Comparison of ENCODE assay signal across 10 cellular contexts in genomic region chr3:152374260-152374990, GRCh38.
DNase-seq lines count a peak whose midpoint lies in the region; ATAC-seq and TF ChIP-seq lines count a peak whose summit lies in the region.
"Had no signal": no experiment of that assay in that cellular context is flagged by ENCODE, and none has a peak within 500 bp of the region (broad histone marks: within the 10 kb centered on the region; RNA-seq: fewer than 3 reads in every experiment).

No MANE protein-coding gene starts in this region.

- no peak overlapping the region for H3K4me2 ChIP-seq in SK-N-SH

- CTCF ChIA-PET in SK-N-SH (lab: Yijun Ruan, JAX), result interaction anchor here (0.5 to 1.5 kb wide), 2 partner anchors 19 to 39 kb away, joined by 3 read pairs; no protein-coding TSS in a partner anchor

- no peak for TF ChIP-seq POLR2A in esophagus muscularis mucosa (IDR thresholded peaks at IDR 0.05; ENCODE audit: low read depth)

- H3K27me3 ChIP-seq in SK-N-SH (ENCODE audit: insufficient read depth), result no peaks in the 10 kb centered on the region
- no peaks in the 10 kb centered on the region for H3K27me3 ChIP-seq in esophagus muscularis mucosa
- H3K27me3 ChIP-seq in MG63, result no peaks in the 10 kb centered on the region

- peaks cover 47% of the 10 kb centered on the region for H4K20me1 ChIP-seq in SK-N-SH (ENCODE audit: insufficient read depth)

- peaks cover 0 to 39% of the 10 kb centered on the region in 2 experiments; a peak in 3 of 4 replicates for H3K4me1 ChIP-seq in SK-N-SH (ENCODE audit: control insufficient read depth in 1 of 2, insufficient read depth in 2 of 2, low read depth in 1 of 2, low read length in 1 of 2)
- peaks cover 18 to 94% (median 84%) of the 10 kb centered on the region in 4 donors for H3K4me1 ChIP-seq in esophagus muscularis mucosa

- ATAC-seq in SK-N-SH treated with all-trans-retinoic acid at 6 μM for 48 hours, result peak; percentile 51
- ATAC-seq in HG03097 (IDR thresholded peaks at IDR 0.05; ENCODE audit: low FRiP score, unreplicated experiment), result peak; percentile 39

- no peak overlapping the region for H3K4me3 ChIP-seq in SK-N-SH (ENCODE audit: low read depth in 2 of 2, low read length in 1 of 2)
- H3K4me3 ChIP-seq in esophagus muscularis mucosa, result no peak overlapping the region
- H3K4me3 ChIP-seq in MG63, result no peak overlapping the region

- TF ChIP-seq CTCF in SK-N-SH (IDR thresholded peaks at IDR 0.05) (no peak), esophagus muscularis mucosa (IDR thresholded peaks at IDR 0.05) (no peak)

- H3K9me2 ChIP-seq in SK-N-SH, result no peaks in the 10 kb centered on the region

- peak overlapping the region; percentile 75 for H3K27ac Mint-ChIP-seq in stimulated activated naive CD8-positive, alpha-beta T cell treated with anti-CD3 and anti-CD28 coated beads, Interleukin-15, Interleukin-2, amounts not matched to agents 100 ng/mL and 50 ng/mL, for 24 hours

- peak overlapping the region in 1 of 2 experiments; percentile 90; a peak in 2 of 4 replicates for H3K27ac ChIP-seq in SK-N-SH (ENCODE audit: low read depth in 2 of 2, low read length in 1 of 2)
- H3K27ac ChIP-seq in esophagus muscularis mucosa (replicated peaks in 1 of 4), result peak overlapping the region; percentile 43 to 73 (median 56)
- H3K27ac ChIP-seq: 22Rv1 had no signal

- H3K36me3 Mint-ChIP-seq in stimulated activated naive CD8-positive, alpha-beta T cell treated with anti-CD3 and anti-CD28 coated beads, Interleukin-15, Interleukin-2, amounts not matched to agents 100 ng/mL and 50 ng/mL, for 24 hours (ENCODE audit: low read depth), result peaks cover 73% of the 10 kb centered on the region

- peaks cover 91% of the 10 kb centered on the region for H3K4me1 Mint-ChIP-seq in stimulated activated naive CD8-positive, alpha-beta T cell treated with anti-CD3 and anti-CD28 coated beads, Interleukin-15, Interleukin-2, amounts not matched to agents 100 ng/mL and 50 ng/mL, for 24 hours (ENCODE audit: low read depth)

- no peak for TF ChIP-seq RAD21 in SK-N-SH (IDR thresholded peaks at IDR 0.05; ENCODE audit: low read length)

- DNase-seq in SK-N-SH (no peak), esophagus muscularis mucosa (ENCODE audit: extremely low spot score) (no peak), MG63 (no peak), GOT3 (lab: John Stamatoyannopoulos, UW) (no peak), DMS53 treated with DMSO at 0.1 percent for 48 hours (lab: John Stamatoyannopoulos, UW; ENCODE audit: unreplicated experiment) (no peak)
- DNase-seq: SHP77 treated with DMSO at 0.1 percent for 48 hours had no signal

- peaks cover 0 to 16% of the 10 kb centered on the region in 2 experiments for H3K36me3 ChIP-seq in SK-N-SH (replicated peaks in 1 of 2; ENCODE audit: control insufficient read depth in 1 of 2, insufficient read depth in 2 of 2, low read length in 1 of 2)
- H3K36me3 ChIP-seq in esophagus muscularis mucosa, result no peaks in the 10 kb centered on the region
- H3K36me3 ChIP-seq in MG63, result peaks cover 61% of the 10 kb centered on the region

- peaks cover 34% of the 10 kb centered on the region for H3F3A ChIP-seq in SK-N-SH (replicated peaks; ENCODE audit: insufficient read depth)

- H2AFZ ChIP-seq in SK-N-SH (ENCODE audit: low read depth), result no peak overlapping the region

- peaks cover 100% of the 10 kb centered on the region for H3K79me2 ChIP-seq in SK-N-SH (ENCODE audit: insufficient read depth)

- intact Hi-C loops in esophagus muscularis mucosa (cut with DNase I), result no loop called here

- no peak for TF ChIP-seq EP300 in SK-N-SH (IDR thresholded peaks at IDR 0.05; ENCODE audit: borderline replicate concordance in 1 of 2, low read depth in 1 of 2, low read length in 1 of 2)
- TF ChIP-seq EP300 in esophagus muscularis mucosa (IDR thresholded peaks at IDR 0.05), result no peak

- POLR2A ChIA-PET in SK-N-SH (lab: Yijun Ruan, JAX), result no interaction called here

- no peaks in the 10 kb centered on the region for H3K27me3 Mint-ChIP-seq in stimulated activated naive CD8-positive, alpha-beta T cell treated with anti-CD3 and anti-CD28 coated beads, Interleukin-15, Interleukin-2, amounts not matched to agents 100 ng/mL and 50 ng/mL, for 24 hours

- no peak overlapping the region for H3K9ac ChIP-seq in SK-N-SH

- WGBS in SK-N-SH (ENCODE audit: low lambda C conversion rate), result 66% methylated on average over 3 of the region's 3 CpGs
- 28% methylated on average over 3 of the region's 3 CpGs for WGBS in esophagus muscularis mucosa

- H3K9me3 ChIP-seq in SK-N-SH (no peaks in the 10 kb centered on the region), esophagus muscularis mucosa (no peaks in the 10 kb centered on the region), MG63 (peaks cover 3% of the 10 kb centered on the region; the same call in 1 of the 2 replicates)

- H3K9me3 Mint-ChIP-seq in stimulated activated naive CD8-positive, alpha-beta T cell treated with anti-CD3 and anti-CD28 coated beads, Interleukin-15, Interleukin-2, amounts not matched to agents 100 ng/mL and 50 ng/mL, for 24 hours, result peaks cover 6% of the 10 kb centered on the region

- H3K4me3 Mint-ChIP-seq in stimulated activated naive CD8-positive, alpha-beta T cell treated with anti-CD3 and anti-CD28 coated beads, Interleukin-15, Interleukin-2, amounts not matched to agents 100 ng/mL and 50 ng/mL, for 24 hours, result no peak overlapping the region

TF ChIP-seq in SK-N-SH treated with all-trans-retinoic acid at 6 μM for 48 hours, 23 proteins besides CTCF, POLR2A, EP300 and RAD21 (continues in another document):
- TF ChIP-seq POU6F1 (CRISPR knock-in tag; IDR thresholded peaks at IDR 0.05; ENCODE audit: borderline replicate concordance, low read depth), result no peak

TF ChIP-seq in SK-N-SH, 30 proteins besides CTCF, POLR2A, EP300 and RAD21 (continues in another document):
- no peak for TF ChIP-seq EZH2phosphoT487 (IDR thresholded peaks at IDR 0.05; ENCODE audit: borderline replicate concordance, low read depth)
- no peak for TF ChIP-seq YY1 (IDR thresholded peaks at IDR 0.05; ENCODE audit: low read depth)
- TF ChIP-seq IRF3 (IDR thresholded peaks at IDR 0.05; ENCODE audit: low read depth, low read length), result no peak
- TF ChIP-seq SIN3A (IDR thresholded peaks at IDR 0.05; ENCODE audit: borderline replicate concordance, low read depth, low read length), result no peak
- TF ChIP-seq GABPA (IDR thresholded peaks at IDR 0.05; ENCODE audit: low read depth), result no peak
- no peak for TF ChIP-seq TEAD4 (IDR thresholded peaks at IDR 0.05; ENCODE audit: borderline replicate concordance, insufficient read depth)
- no peak for TF ChIP-seq NRF1 (IDR thresholded peaks at IDR 0.05; ENCODE audit: low read depth, low read length)
- TF ChIP-seq REST (IDR thresholded peaks at IDR 0.05; ENCODE audit: low read depth, low read length), result no peak
- no peak for TF ChIP-seq RXRA (IDR thresholded peaks at IDR 0.05; ENCODE audit: borderline replicate concordance, low read depth)
- TF ChIP-seq ZBTB33 (IDR thresholded peaks at IDR 0.05; ENCODE audit: borderline replicate concordance, low read depth), result no peak
- no peak for TF ChIP-seq CHD2 (IDR thresholded peaks at IDR 0.05; ENCODE audit: low read length, partially characterized antibody)
- no peak for TF ChIP-seq SMC3 (IDR thresholded peaks at IDR 0.05; ENCODE audit: low read depth, low read length)
- TF ChIP-seq ELF1 (IDR thresholded peaks at IDR 0.05), result no peak
